Comparison of ENCODE assay signal across 1 cellular context in genomic region chr13:61765940-61766666, GRCh38.
TF ChIP-seq lines count a peak whose summit lies in the region.

No MANE protein-coding gene starts in this region.

TF ChIP-seq in H1, 55 proteins besides CTCF, POLR2A, EP300 and RAD21:
- TF ChIP-seq SAP30 (IDR thresholded peaks at IDR 0.05; ENCODE audit: insufficient read depth, insufficient replicate concordance, low read length) (no peak), SRF (IDR thresholded peaks at IDR 0.05; ENCODE audit: low read depth, low read length) (no peak), TBP (IDR thresholded peaks at IDR 0.05; ENCODE audit: low read depth, low read length) (no peak), USF2 (IDR thresholded peaks at IDR 0.05; ENCODE audit: low read length) (no peak), CHD1 (IDR thresholded peaks at IDR 0.05; ENCODE audit: low read depth, low read length) (no peak), RNF2 (IDR thresholded peaks at IDR 0.05; ENCODE audit: borderline replicate concordance, low read depth, low read length, missing control alignments, poor library complexity, severe bottlenecking) (no peak), JUN (IDR thresholded peaks at IDR 0.05; ENCODE audit: low read depth, low read length) (no peak), SP4 (IDR thresholded peaks at IDR 0.05; ENCODE audit: low read length) (no peak), MAFK (IDR thresholded peaks at IDR 0.05; ENCODE audit: low read depth, low read length) (no peak), SIX5 (IDR thresholded peaks at IDR 0.05; ENCODE audit: low read depth, low read length) (no peak), NRF1 (IDR thresholded peaks at IDR 0.05; ENCODE audit: low read depth, low read length) (no peak), RFX5 (IDR thresholded peaks at IDR 0.05; ENCODE audit: borderline replicate concordance, low read depth, low read length) (no peak), SIN3A (conservative IDR thresholded peaks at IDR 0.05 in 1 of 2, IDR thresholded peaks at IDR 0.05 in 1 of 2; ENCODE audit: low read depth in 1 of 2, low read length in 2 of 2) (no peak), SP2 (IDR thresholded peaks at IDR 0.05; ENCODE audit: low read length) (no peak), NANOG (IDR thresholded peaks at IDR 0.05; ENCODE audit: insufficient read depth, low read depth, low read length, poor library complexity, severe bottlenecking) (no peak), BCL11A (IDR thresholded peaks at IDR 0.05; ENCODE audit: low read depth in 2 of 2, low read length in 2 of 2) (no peak), HDAC2 (IDR thresholded peaks at IDR 0.05; ENCODE audit: borderline replicate concordance in 1 of 2, low read depth in 2 of 2, low read length in 2 of 2) (no peak), CTBP2 (IDR thresholded peaks at IDR 0.05; ENCODE audit: borderline replicate concordance, insufficient read depth, insufficient read length, low read length) (no peak), SP1 (IDR thresholded peaks at IDR 0.05; ENCODE audit: low read depth, low read length) (no peak)
TF ChIP-seq in H1: peak in this region for 0.
